In genomic region chr1:32878183-32878582, GRCh38 we compare ENCODE assay signal across 11 cellular contexts. TPM values are rescaled to one million over a fixed set of nuclear protein-coding genes. Genes with fewer than 3 reads are reported as not detected.
DNase-seq lines count a peak whose midpoint lies in the region; ATAC-seq, FAIRE-seq and TF ChIP-seq lines count a peak whose summit lies in the region.
"Had no signal": no experiment of that assay in that cellular context is flagged by ENCODE, and none has a peak within 500 bp of the region (broad histone marks: within the 10 kb centered on the region; RNA-seq: fewer than 3 reads in every experiment).

No MANE protein-coding gene starts in this region.

- FAIRE-seq in RCC 7860 (lab: Jason Lieb, UNC) = no peak
- FAIRE-seq in kidney (lab: Jason Lieb, UNC) = no peak

- no peak overlapping the region for H3K9ac ChIP-seq in kidney (ENCODE audit: low read length in 2 of 2)

- WGBS in gastroesophageal sphincter (ENCODE audit: low coverage in 1 of 2), 2 donors = 73% methylated on average over 3 of the region's 6 CpGs; no CpG with 5 or more reads in 1 of the 2 donors

- H3K9me3 ChIP-seq in gastroesophageal sphincter = no peaks in the 10 kb centered on the region
- no peaks in the 10 kb centered on the region for H3K9me3 ChIP-seq in kidney (ENCODE audit: control insufficient read depth in 1 of 2, low read length in 2 of 2)
- H3K9me3 ChIP-seq: Peyer's patch had no signal

- TF ChIP-seq EP300 in gastroesophageal sphincter (IDR thresholded peaks at IDR 0.05) = no peak

- H3K4me3 ChIP-seq in fibroblast of the aortic adventitia (ENCODE audit: low read depth, low read length) = no peak overlapping the region
- no peak overlapping the region for H3K4me3 ChIP-seq in gastroesophageal sphincter
- no peak overlapping the region for H3K4me3 ChIP-seq in kidney (ENCODE audit: low read length in 2 of 2)
- H3K4me3 ChIP-seq: Peyer's patch had no signal

- ATAC-seq in HG03045 (IDR thresholded peaks at IDR 0.05; ENCODE audit: unreplicated experiment) (no peak), gastroesophageal sphincter (no peak)

- H3K27me3 ChIP-seq in gastroesophageal sphincter = no peaks in the 10 kb centered on the region
- H3K27me3 ChIP-seq: Peyer's patch had no signal

- TF ChIP-seq CTCF in fibroblast of the aortic adventitia (IDR thresholded peaks at IDR 0.05; ENCODE audit: insufficient read depth, low read length) = no peak
- TF ChIP-seq CTCF in gastroesophageal sphincter (IDR thresholded peaks at IDR 0.05) = no peak
- no peak for TF ChIP-seq CTCF in kidney (IDR thresholded peaks at IDR 0.05; ENCODE audit: borderline replicate concordance, extremely low read depth, insufficient read depth)

- H3K36me3 ChIP-seq in gastroesophageal sphincter (no peaks in the 10 kb centered on the region), kidney (ENCODE audit: control insufficient read depth in 1 of 2, insufficient read depth in 2 of 2, low read length in 2 of 2) (no peaks in the 10 kb centered on the region)
- H3K36me3 ChIP-seq: Peyer's patch had no signal

- DNase-seq in AG08396 (ENCODE audit: low spot score) (peak; percentile 67), EL (peak; percentile 26), RCC 7860 (ENCODE audit: low spot score) (peak; percentile 42), fibroblast of the aortic adventitia (ENCODE audit: low read depth) (peak; percentile 34), kidney (no peak)
- no peak for DNase-seq in stimulated activated naive CD4-positive, alpha-beta T cell treated with Interleukin-2 at 50 U/mL for 16 hours (lab: John Stamatoyannopoulos, UW)
- DNase-seq: activated T-cell treated with anti-CD3 and anti-CD28 coated beads, Interleukin-2, amount 50 U/mL, for 1 hour; CD4-positive, alpha-beta memory T cell; Peyer's patch had no signal

- TF ChIP-seq POLR2A in gastroesophageal sphincter (IDR thresholded peaks at IDR 0.05) = no peak

- H3K27ac ChIP-seq in gastroesophageal sphincter (no peak overlapping the region), kidney (ENCODE audit: low read depth in 2 of 2, low read length in 2 of 2) (no peak overlapping the region)
- H3K27ac ChIP-seq: Peyer's patch had no signal

- intact Hi-C loops in kidney (cut with DNase I) = no loop called here

- peaks cover 0 to 36% (median 9%) of the 10 kb centered on the region in 3 donors for H3K4me1 ChIP-seq in gastroesophageal sphincter
- no peaks in the 10 kb centered on the region for H3K4me1 ChIP-seq in kidney (ENCODE audit: control insufficient read depth in 1 of 2, insufficient read depth in 1 of 2, low read depth in 1 of 2, low read length in 2 of 2)

RNA-seq across cellular contexts. Expression of gene FNDC5, which starts 7.5 kb away (rescaled TPM):
- total RNA-seq in fibroblast of the aortic adventitia (ENCODE audit: low replicate concordance) = 0.41 and 0.99 TPM in 2 replicates
- total RNA-seq in gastroesophageal sphincter = 10 to 100 TPM in 2 of 4 donors, 1 to 10 TPM in 2; 7.3 to 11.3 (median 8.9) TPM
- 0.35 TPM for total RNA-seq in kidney
- polyA plus RNA-seq in kidney (ENCODE audit: insufficient read depth, low read depth, low replicate concordance) = 4.2 TPM
- total RNA-seq: CD4-positive, alpha-beta memory T cell had no signal
- polyA plus RNA-seq: CD4-positive, alpha-beta memory T cell had no signal

RNA-seq across cellular contexts. Expression of gene HPCA, which starts 8.1 kb away (rescaled TPM):
- total RNA-seq in fibroblast of the aortic adventitia (ENCODE audit: low replicate concordance) (0.49 TPM in 1 of 2 replicates, not detected in the other), gastroesophageal sphincter (under 1 TPM in 1 of 4 donors, not detected in 3; 0.58 TPM), kidney (0.28 TPM)
- 1.2 TPM for polyA plus RNA-seq in kidney (ENCODE audit: insufficient read depth, low read depth, low replicate concordance)
- polyA plus RNA-seq: CD4-positive, alpha-beta memory T cell had no signal

RNA-seq across cellular contexts. Expression of gene TMEM54, which starts 23.0 kb away (rescaled TPM):
- total RNA-seq in fibroblast of the aortic adventitia (ENCODE audit: low replicate concordance) = 33.1 and 38.4 TPM in 2 replicates
- 100 to 1,000 TPM in 2 of 4 donors, 10 to 100 TPM in 2; 71.5 to 138 (median 101) TPM for total RNA-seq in gastroesophageal sphincter
- 45.9 TPM for total RNA-seq in kidney
- 55.2 TPM for polyA plus RNA-seq in kidney (ENCODE audit: insufficient read depth, low read depth, low replicate concordance)
- total RNA-seq: CD4-positive, alpha-beta memory T cell had no signal
- polyA plus RNA-seq: CD4-positive, alpha-beta memory T cell had no signal

Comparison
In these comparisons a context has a peak if more than half of its experiments do, and no peak if none do; other contexts are left out.
1. DNase-seq: peak in AG08396 (single experiment), EL (single experiment), RCC 7860 (single experiment) and fibroblast of the aortic adventitia (single experiment); none in kidney (single experiment) and stimulated activated naive CD4-positive, alpha-beta T cell treated with Interleukin-2 at 50 U/mL for 16 hours (single experiment).